ENCODE assay signal across 21 cellular contexts in the genomic region with DNA sequence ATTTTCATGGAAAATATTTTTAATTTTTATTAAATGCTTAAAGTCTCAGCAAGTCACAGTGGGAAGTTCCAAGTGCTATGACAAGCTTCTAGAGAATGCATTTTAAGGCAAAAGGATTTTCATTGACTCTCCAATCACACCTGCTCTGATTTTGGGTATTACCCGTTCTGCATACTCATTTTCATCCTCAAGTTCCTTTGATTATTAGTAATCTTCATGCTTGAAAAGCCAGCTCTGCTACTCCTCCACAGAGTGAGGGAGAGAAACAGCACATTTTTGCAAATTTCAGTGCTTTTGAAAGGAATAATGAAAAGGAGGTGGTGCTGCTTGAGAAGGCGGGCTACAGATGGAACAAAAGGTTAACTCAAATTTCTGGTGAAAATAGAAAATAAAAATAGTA.
"Had no signal": no experiment of that assay in that cellular context is flagged by ENCODE, and none has a peak within 500 bp of the region (broad histone marks: within the 10 kb centered on the region; RNA-seq: fewer than 3 reads in every experiment).

No MANE protein-coding gene starts in this region.

- FAIRE-seq: bronchial epithelial cell, endothelial cell of umbilical vein, kidney, urothelium cell line had no signal

- H3K4me1 Mint-ChIP-seq: nephron progenitor cell; stimulated activated effector memory CD8-positive, alpha-beta T cell treated with anti-CD3 and anti-CD28 coated beads, Interleukin-12 subunit alpha, Interleukin-12 subunit beta, amount 100 ng/mL, for 72 hours had no signal

- H3K36me3 Mint-ChIP-seq: activated CD4-positive, alpha-beta memory T cell treated with anti-CD3 and anti-CD28 coated beads for 36 hours; stimulated activated effector memory CD8-positive, alpha-beta T cell treated with anti-CD3 and anti-CD28 coated beads, Interleukin-12 subunit alpha, Interleukin-12 subunit beta, amount 100 ng/mL, for 72 hours had no signal

- DNase-seq: activated CD4-positive, alpha-beta memory T cell treated with anti-CD3 and anti-CD28 coated beads for 36 hours; activated CD4-positive, alpha-beta T cell treated with anti-CD3 and anti-CD28 coated beads for 48 hours; activated CD4-positive, CD25-positive, alpha-beta regulatory T cell; activated effector memory CD4-positive, alpha-beta T cell treated with Interleukin-2 at 50 U/mL for 16 hours; activated naive CD4-positive, alpha-beta T cell treated with anti-CD3 and anti-CD28 coated beads for 36 hours; activated T-cell treated with anti-CD3 and anti-CD28 coated beads, Interleukin-2, amount 50 U/mL, for 72 hours; colonic mucosa; dorsolateral prefrontal cortex; effector memory CD8-positive, alpha-beta T cell; foreskin melanocyte; kidney; lower lobe of right lung; nephron progenitor cell; right lobe of liver; stimulated activated CD4-positive, alpha-beta T cell treated with anti-CD3 and anti-CD28 coated beads, Interleukin-1b, Interleukin-23, amount 100 ng/mL, for 48 hours; transverse colon had no signal

- H3K9me3 Mint-ChIP-seq: activated CD4-positive, alpha-beta memory T cell treated with anti-CD3 and anti-CD28 coated beads for 36 hours; activated T-cell treated with anti-CD3 and anti-CD28 coated beads, Interleukin-2, amount 50 U/mL, for 72 hours; effector memory CD8-positive, alpha-beta T cell; nephron progenitor cell had no signal

- H3K27ac Mint-ChIP-seq: activated CD4-positive, alpha-beta memory T cell treated with anti-CD3 and anti-CD28 coated beads for 36 hours; activated naive CD4-positive, alpha-beta T cell treated with anti-CD3 and anti-CD28 coated beads for 36 hours; activated T-cell treated with anti-CD3 and anti-CD28 coated beads, Interleukin-2, amount 50 U/mL, for 72 hours; effector memory CD8-positive, alpha-beta T cell; nephron progenitor cell; stimulated activated effector memory CD8-positive, alpha-beta T cell treated with anti-CD3 and anti-CD28 coated beads, Interleukin-12 subunit alpha, Interleukin-12 subunit beta, amount 100 ng/mL, for 72 hours had no signal

- H3K27me3 Mint-ChIP-seq: activated CD4-positive, alpha-beta memory T cell treated with anti-CD3 and anti-CD28 coated beads for 36 hours; effector memory CD8-positive, alpha-beta T cell had no signal

- H3K4me3 Mint-ChIP-seq: activated CD4-positive, alpha-beta memory T cell treated with anti-CD3 and anti-CD28 coated beads for 36 hours; activated naive CD4-positive, alpha-beta T cell treated with anti-CD3 and anti-CD28 coated beads for 36 hours; activated T-cell treated with anti-CD3 and anti-CD28 coated beads, Interleukin-2, amount 50 U/mL, for 72 hours; effector memory CD8-positive, alpha-beta T cell; nephron progenitor cell; stimulated activated effector memory CD8-positive, alpha-beta T cell treated with anti-CD3 and anti-CD28 coated beads, Interleukin-12 subunit alpha, Interleukin-12 subunit beta, amount 100 ng/mL, for 72 hours had no signal

- ATAC-seq: activated T-cell treated with anti-CD3 and anti-CD28 coated beads, Interleukin-2, amount 50 U/mL, for 72 hours; effector memory CD8-positive, alpha-beta T cell; esophagus mucosa; lower lobe of right lung; right lobe of liver; stimulated activated effector memory CD8-positive, alpha-beta T cell treated with anti-CD3 and anti-CD28 coated beads, Interleukin-12 subunit alpha, Interleukin-12 subunit beta, amount 100 ng/mL, for 72 hours had no signal
